ENCODE assay signal across 11 cellular contexts in the genomic region with DNA sequence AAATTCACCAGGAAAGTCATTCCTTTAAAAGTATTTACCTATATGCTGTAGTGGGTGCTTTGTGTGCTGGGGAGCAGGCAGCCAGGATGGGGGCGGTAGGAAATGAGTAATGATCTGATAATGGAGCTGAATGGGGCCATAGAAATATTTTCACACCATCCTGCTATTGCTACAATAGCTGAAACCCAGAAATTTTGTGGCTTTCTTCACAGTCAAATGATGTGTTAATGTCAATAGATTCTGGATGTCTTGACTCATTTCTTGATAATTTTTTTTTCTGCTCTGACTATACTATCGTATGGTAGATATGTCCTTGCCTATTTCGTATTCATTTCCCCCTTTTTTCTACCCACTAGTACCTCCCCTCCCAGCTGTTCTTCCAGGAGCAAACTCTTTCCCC. TPM values are rescaled to one million over a fixed set of nuclear protein-coding genes. Genes with fewer than 3 reads are reported as not detected.
DNase-seq lines count a peak whose midpoint lies in the region; ATAC-seq, FAIRE-seq and TF ChIP-seq lines count a peak whose summit lies in the region.
"Had no signal": no experiment of that assay in that cellular context is flagged by ENCODE, and none has a peak within 500 bp of the region (broad histone marks: within the 10 kb centered on the region; RNA-seq: fewer than 3 reads in every experiment).

No MANE protein-coding gene starts in this region.

- no peaks in the 10 kb centered on the region for H3K27me3 ChIP-seq in bronchial epithelial cell (ENCODE audit: control insufficient read depth, insufficient read depth, low read length)

- peak; percentile 71 for ATAC-seq in GM18519 (IDR thresholded peaks at IDR 0.05; ENCODE audit: low FRiP score, unreplicated experiment)
- peak; percentile 61 for ATAC-seq in GM21367 (IDR thresholded peaks at IDR 0.05; ENCODE audit: unreplicated experiment)
- peak; percentile 87 for ATAC-seq in HG03060 (IDR thresholded peaks at IDR 0.05; ENCODE audit: low read depth, unreplicated experiment)

- H3K36me3 ChIP-seq in bronchial epithelial cell (ENCODE audit: control insufficient read depth, insufficient read depth, low read length), result no peaks in the 10 kb centered on the region

- no peak overlapping the region for H3K4me3 ChIP-seq in bronchial epithelial cell (ENCODE audit: low read depth, low read length)

- FAIRE-seq in bronchial epithelial cell (lab: Jason Lieb, UNC), result no peak

- TF ChIP-seq CTCF in bronchial epithelial cell (IDR thresholded peaks at IDR 0.05; ENCODE audit: insufficient read depth, low read length, severe bottlenecking), result no peak

- DNase-seq in bronchial epithelial cell (ENCODE audit: low read depth) (peak; percentile 85), NCI-H526 treated with DMSO at 0.1 percent for 48 hours (lab: John Stamatoyannopoulos, UW) (no peak), NCI-H526 (lab: John Stamatoyannopoulos, UW) (no peak), NCI-H345 (lab: John Stamatoyannopoulos, UW) (no peak), KG1 (lab: John Stamatoyannopoulos, UW) (no peak)
- DNase-seq: effector CD4-positive, alpha-beta T cell; EL; NCI-H1930 had no signal

RNA-seq across cellular contexts. Expression of gene RORB, which starts 59.5 kb away (rescaled TPM):
- under 0.01 TPM in 1 of 2 replicates, not detected in the other for total RNA-seq in bronchial epithelial cell
